ENCODE assay signal across 8 cellular contexts in the genomic region with DNA sequence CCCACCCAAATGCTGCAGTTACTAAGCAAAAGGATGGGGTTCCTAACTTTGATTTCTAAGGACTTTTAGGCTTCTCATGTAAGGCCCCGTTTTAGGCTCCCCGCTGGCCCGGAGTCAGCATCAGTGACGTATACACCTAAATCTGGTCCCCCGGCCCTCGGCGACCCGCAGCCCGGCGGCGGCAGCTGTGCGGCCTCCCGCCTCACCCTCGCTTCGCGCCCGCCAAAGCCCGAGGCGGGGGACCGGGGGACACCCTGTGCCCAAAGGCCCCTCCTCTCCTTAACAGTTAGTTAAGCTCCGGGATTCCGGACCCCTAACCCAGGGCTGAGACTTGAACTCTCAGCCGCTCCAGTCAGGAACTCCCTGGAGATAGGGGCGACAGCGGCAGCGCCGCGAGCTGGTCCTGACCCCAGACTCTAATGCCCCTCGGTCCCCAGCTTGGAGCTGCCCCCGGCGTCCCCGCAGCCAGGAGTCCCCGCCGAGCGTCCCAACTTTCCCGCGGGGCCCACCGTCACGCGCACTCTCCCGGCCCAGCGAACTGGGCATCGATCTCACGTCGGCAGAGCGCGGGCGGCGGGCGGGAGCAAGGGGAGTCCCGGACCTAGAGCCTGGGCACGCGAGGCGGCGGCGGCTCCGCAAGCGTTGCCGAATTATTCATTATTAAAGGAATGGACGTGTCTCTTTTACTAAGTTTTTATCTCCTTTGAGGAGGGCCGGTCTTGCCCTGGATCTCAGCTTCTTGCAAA. TPM values are rescaled to one million over a fixed set of nuclear protein-coding genes. Genes with fewer than 3 reads are reported as not detected.
A peak's percentile ranks its signal among the peaks of the same experiment; 100 is the strongest.
DNase-seq lines count a peak whose midpoint lies in the region; ATAC-seq and TF ChIP-seq lines count a peak whose summit lies in the region.

No MANE protein-coding gene starts in this region.

- intact Hi-C loops in transverse colon (cut with DNase I; ENCODE audit: low total_unique reads), result no loop called here

- H3K4me1 ChIP-seq in transverse colon, result peaks cover 0 to 31% (median 10%) of the 10 kb centered on the region in 4 donors

- no peak overlapping the region for H3K27ac Mint-ChIP-seq in natural killer cell treated with Interleukin-12 subunit alpha and Interleukin-12 subunit beta and Interleukin-15 and Interleukin-18, amount 100 ng/mL, for 72 hours

- TF ChIP-seq POLR2A in transverse colon (IDR thresholded peaks at IDR 0.05), result no peak

- no peak for ATAC-seq in natural killer cell treated with Interleukin-12 subunit alpha and Interleukin-12 subunit beta and Interleukin-15 and Interleukin-18, amount 100 ng/mL, for 72 hours
- no peak for ATAC-seq in GM18909 (IDR thresholded peaks at IDR 0.05; ENCODE audit: poor library complexity, unreplicated experiment)
- no peak for ATAC-seq in HG03039 (IDR thresholded peaks at IDR 0.05; ENCODE audit: unreplicated experiment)

- no peak for TF ChIP-seq CTCF in HL-60 (IDR thresholded peaks at IDR 0.05; ENCODE audit: insufficient read depth, low read length)
- TF ChIP-seq CTCF in epithelial cell of proximal tubule (conservative IDR thresholded peaks at IDR 0.05; ENCODE audit: low read depth, low read length), result no peak
- no peak for TF ChIP-seq CTCF in transverse colon (IDR thresholded peaks at IDR 0.05)

- no peaks in the 10 kb centered on the region for H3K36me3 ChIP-seq in transverse colon

- in situ Hi-C loops in transverse colon (cut with MboI; ENCODE audit: low pct_ligation_motif_present in 1 of 4, low pct_unique_long_range_greater_than_20kb in 1 of 4, low sequenced_read_pairs in 3 of 4), result no loop called here

- WGBS in transverse colon (ENCODE audit: low coverage in 1 of 2), 2 donors, result 0% methylated on average over 30 of the region's 61 CpGs; no CpG with 5 or more reads in 1 of the 2 donors

- H3K27me3 Mint-ChIP-seq in natural killer cell treated with Interleukin-12 subunit alpha and Interleukin-12 subunit beta and Interleukin-15 and Interleukin-18, amount 100 ng/mL, for 72 hours, result peaks cover 21 to 36% of the 10 kb centered on the region in 2 donors

- H3K36me3 Mint-ChIP-seq in natural killer cell treated with Interleukin-12 subunit alpha and Interleukin-12 subunit beta and Interleukin-15 and Interleukin-18, amount 100 ng/mL, for 72 hours, result no peaks in the 10 kb centered on the region

- H3K4me3 Mint-ChIP-seq in natural killer cell treated with Interleukin-12 subunit alpha and Interleukin-12 subunit beta and Interleukin-15 and Interleukin-18, amount 100 ng/mL, for 72 hours, result peak overlapping the region; percentile 93

- DNase-seq in HL-60 (ENCODE audit: low read depth in 1 of 2, low spot score in 1 of 2), result no peak
- DNase-seq in activated CD8-positive, alpha-beta memory T cell treated with anti-CD3 and anti-CD28 coated beads, Interleukin-2, amount 50 U/mL, for 4 hours, result peak; percentile 40
- DNase-seq in epithelial cell of proximal tubule (ENCODE audit: low read depth), result no peak
- no peak for DNase-seq in natural killer cell treated with Interleukin-12 subunit alpha and Interleukin-12 subunit beta and Interleukin-15 and Interleukin-18, amount 100 ng/mL, for 72 hours (ENCODE audit: low spot score)
- peak; percentile 40 for DNase-seq in transverse colon
- no peak for DNase-seq in NCI-H1930 (lab: John Stamatoyannopoulos, UW)

- peaks cover 16 to 21% of the 10 kb centered on the region in 2 donors for H3K4me1 Mint-ChIP-seq in natural killer cell treated with Interleukin-12 subunit alpha and Interleukin-12 subunit beta and Interleukin-15 and Interleukin-18, amount 100 ng/mL, for 72 hours (ENCODE audit: low read depth in 2 of 2)

- TF ChIP-seq EP300 in transverse colon (IDR thresholded peaks at IDR 0.05; ENCODE audit: low read depth), result no peak

- H3K9me3 Mint-ChIP-seq in natural killer cell treated with Interleukin-12 subunit alpha and Interleukin-12 subunit beta and Interleukin-15 and Interleukin-18, amount 100 ng/mL, for 72 hours, result no peaks in the 10 kb centered on the region

- peaks cover 49% of the 10 kb centered on the region for H3K27me3 ChIP-seq in HL-60 (ENCODE audit: insufficient read depth, poor library complexity, severe bottlenecking)
- no peaks in the 10 kb centered on the region for H3K27me3 ChIP-seq in transverse colon

- H3K27ac ChIP-seq in HL-60 (replicated peaks), result no peak overlapping the region
- peak overlapping the region; percentile 89 to 98 (median 93) for H3K27ac ChIP-seq in transverse colon

- peak overlapping the region; percentile 71 for H3K4me3 ChIP-seq in HL-60 (replicated peaks; ENCODE audit: insufficient read depth, low read length)
- peak overlapping the region; percentile 96 for H3K4me3 ChIP-seq in epithelial cell of proximal tubule (ENCODE audit: low read depth, low read length)
- H3K4me3 ChIP-seq in transverse colon, result peak overlapping the region; percentile 60 to 94 (median 86)

- H3K9me3 ChIP-seq in transverse colon, result no peaks in the 10 kb centered on the region

RNA-seq across cellular contexts. Expression of gene NR3C2, which starts 1.5 kb away (rescaled TPM):
- total RNA-seq in epithelial cell of proximal tubule, result 0.98 and 1.5 TPM in 2 replicates
- total RNA-seq in natural killer cell treated with Interleukin-12 subunit alpha and Interleukin-12 subunit beta and Interleukin-15 and Interleukin-18, amount 100 ng/mL, for 72 hours, result 1 to 10 TPM; 1.5 to 2.4 TPM
- 100 to 1,000 TPM in 3 of 4 donors, 10 to 100 TPM in 1; 55.5 to 147 (median 125) TPM for total RNA-seq in transverse colon

Comparison
In these comparisons a context has a peak if more than half of its experiments do, and no peak if none do; other contexts are left out.
1. DNase-seq: peak in activated CD8-positive, alpha-beta memory T cell treated with anti-CD3 and anti-CD28 coated beads, Interleukin-2, amount 50 U/mL, for 4 hours (single experiment) and transverse colon (single experiment); none in HL-60 (0 of 2), epithelial cell of proximal tubule (single experiment), natural killer cell treated with Interleukin-12 subunit alpha and Interleukin-12 subunit beta and Interleukin-15 and Interleukin-18, amount 100 ng/mL, for 72 hours (single experiment) and NCI-H1930 (0 of 2).
2. RNA of gene NR3C2, which starts 1.5 kb away (total RNA-seq): 55.5 to 147 TPM in transverse colon; 1.5 to 2.4 TPM in natural killer cell treated with Interleukin-12 subunit alpha and Interleukin-12 subunit beta and Interleukin-15 and Interleukin-18, amount 100 ng/mL, for 72 hours and 0.98 to 1.5 TPM in epithelial cell of proximal tubule; every median in the first group is over 10 times any median in the second.
3. Peak in every context shown above with its lines, with median percentiles within 50 percentile points of each other: H3K4me3 ChIP-seq.